1 cellular context compared by ENCODE assay signal in the genomic region with DNA sequence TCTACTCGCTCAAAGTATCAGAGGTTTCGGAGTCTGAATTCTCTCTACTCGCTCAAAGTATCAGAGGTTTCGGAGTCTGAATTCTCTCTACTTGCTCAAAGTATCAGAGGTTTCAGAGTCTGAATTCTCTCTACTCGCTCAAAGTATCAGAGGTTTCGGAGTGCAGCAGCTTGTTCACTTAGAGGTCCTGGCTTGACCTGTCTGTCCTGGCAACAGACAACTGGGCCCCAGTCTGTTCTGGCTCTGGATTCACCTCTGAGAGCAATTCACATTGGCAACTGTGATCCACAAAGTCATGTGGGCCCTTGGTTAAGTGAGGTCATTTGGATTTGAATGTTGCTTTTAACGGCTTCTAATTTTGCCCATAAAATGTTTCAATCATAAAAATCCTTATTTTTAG.
TF ChIP-seq lines count a peak whose summit lies in the region.

No MANE protein-coding gene starts in this region.

TF ChIP-seq in GM23338, 12 proteins besides CTCF, POLR2A, EP300 and RAD21 (continued from another document):
- TF ChIP-seq, protein P1, sequence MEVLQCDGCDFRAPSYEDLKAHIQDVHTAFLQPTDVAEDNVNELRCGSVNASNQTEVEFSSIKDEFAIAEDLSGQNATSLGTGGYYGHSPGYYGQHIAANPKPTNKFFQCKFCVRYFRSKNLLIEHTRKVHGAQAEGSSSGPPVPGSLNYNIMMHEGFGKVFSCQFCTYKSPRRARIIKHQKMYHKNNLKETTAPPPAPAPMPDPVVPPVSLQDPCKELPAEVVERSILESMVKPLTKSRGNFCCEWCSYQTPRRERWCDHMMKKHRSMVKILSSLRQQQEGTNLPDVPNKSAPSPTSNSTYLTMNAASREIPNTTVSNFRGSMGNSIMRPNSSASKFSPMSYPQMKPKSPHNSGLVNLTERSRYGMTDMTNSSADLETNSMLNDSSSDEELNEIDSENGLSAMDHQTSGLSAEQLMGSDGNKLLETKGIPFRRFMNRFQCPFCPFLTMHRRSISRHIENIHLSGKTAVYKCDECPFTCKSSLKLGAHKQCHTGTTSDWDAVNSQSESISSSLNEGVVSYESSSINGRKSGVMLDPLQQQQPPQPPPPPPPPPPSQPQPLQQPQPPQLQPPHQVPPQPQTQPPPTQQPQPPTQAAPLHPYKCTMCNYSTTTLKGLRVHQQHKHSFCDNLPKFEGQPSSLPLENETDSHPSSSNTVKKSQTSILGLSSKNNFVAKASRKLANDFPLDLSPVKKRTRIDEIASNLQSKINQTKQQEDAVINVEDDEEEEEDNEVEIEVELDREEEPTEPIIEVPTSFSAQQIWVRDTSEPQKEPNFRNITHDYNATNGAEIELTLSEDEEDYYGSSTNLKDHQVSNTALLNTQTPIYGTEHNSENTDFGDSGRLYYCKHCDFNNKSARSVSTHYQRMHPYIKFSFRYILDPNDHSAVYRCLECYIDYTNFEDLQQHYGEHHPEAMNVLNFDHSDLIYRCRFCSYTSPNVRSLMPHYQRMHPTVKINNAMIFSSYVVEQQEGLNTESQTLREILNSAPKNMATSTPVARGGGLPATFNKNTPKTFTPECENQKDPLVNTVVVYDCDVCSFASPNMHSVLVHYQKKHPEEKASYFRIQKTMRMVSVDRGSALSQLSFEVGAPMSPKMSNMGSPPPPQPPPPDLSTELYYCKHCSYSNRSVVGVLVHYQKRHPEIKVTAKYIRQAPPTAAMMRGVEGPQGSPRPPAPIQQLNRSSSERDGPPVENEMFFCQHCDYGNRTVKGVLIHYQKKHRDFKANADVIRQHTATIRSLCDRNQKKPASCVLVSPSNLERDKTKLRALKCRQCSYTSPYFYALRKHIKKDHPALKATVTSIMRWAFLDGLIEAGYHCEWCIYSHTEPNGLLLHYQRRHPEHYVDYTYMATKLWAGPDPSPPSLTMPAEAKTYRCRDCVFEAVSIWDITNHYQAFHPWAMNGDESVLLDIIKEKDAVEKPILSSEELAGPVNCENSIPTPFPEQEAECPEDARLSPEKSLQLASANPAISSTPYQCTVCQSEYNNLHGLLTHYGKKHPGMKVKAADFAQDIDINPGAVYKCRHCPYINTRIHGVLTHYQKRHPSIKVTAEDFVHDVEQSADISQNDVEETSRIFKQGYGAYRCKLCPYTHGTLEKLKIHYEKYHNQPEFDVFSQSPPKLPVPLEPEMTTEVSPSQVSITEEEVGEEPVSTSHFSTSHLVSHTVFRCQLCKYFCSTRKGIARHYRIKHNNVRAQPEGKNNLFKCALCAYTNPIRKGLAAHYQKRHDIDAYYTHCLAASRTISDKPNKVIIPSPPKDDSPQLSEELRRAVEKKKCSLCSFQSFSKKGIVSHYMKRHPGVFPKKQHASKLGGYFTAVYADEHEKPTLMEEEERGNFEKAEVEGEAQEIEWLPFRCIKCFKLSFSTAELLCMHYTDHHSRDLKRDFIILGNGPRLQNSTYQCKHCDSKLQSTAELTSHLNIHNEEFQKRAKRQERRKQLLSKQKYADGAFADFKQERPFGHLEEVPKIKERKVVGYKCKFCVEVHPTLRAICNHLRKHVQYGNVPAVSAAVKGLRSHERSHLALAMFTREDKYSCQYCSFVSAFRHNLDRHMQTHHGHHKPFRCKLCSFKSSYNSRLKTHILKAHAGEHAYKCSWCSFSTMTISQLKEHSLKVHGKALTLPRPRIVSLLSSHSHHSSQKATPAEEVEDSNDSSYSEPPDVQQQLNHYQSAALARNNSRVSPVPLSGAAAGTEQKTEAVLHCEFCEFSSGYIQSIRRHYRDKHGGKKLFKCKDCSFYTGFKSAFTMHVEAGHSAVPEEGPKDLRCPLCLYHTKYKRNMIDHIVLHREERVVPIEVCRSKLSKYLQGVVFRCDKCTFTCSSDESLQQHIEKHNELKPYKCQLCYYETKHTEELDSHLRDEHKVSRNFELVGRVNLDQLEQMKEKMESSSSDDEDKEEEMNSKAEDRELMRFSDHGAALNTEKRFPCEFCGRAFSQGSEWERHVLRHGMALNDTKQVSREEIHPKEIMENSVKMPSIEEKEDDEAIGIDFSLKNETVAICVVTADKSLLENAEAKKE (CRISPR knock-in tag; IDR thresholded peaks at IDR 0.05), result no peak
